8 cellular contexts compared by ENCODE assay signal in genomic region chr9:41053666-41054363, GRCh38.
A peak's percentile ranks its signal among the peaks of the same experiment; 100 is the strongest.
DNase-seq lines count a peak whose midpoint lies in the region; ATAC-seq lines count a peak whose summit lies in the region.

No MANE protein-coding gene starts in this region.

- DNase-seq in left kidney (ENCODE audit: low read depth, low spot score): peak; percentile 47

- ATAC-seq in GM18502 (IDR thresholded peaks at IDR 0.05; ENCODE audit: poor library complexity, unreplicated experiment) (peak; percentile 56), GM19025 (IDR thresholded peaks at IDR 0.05; ENCODE audit: low read depth, unreplicated experiment) (peak; percentile 82), GM21390 (IDR thresholded peaks at IDR 0.05; ENCODE audit: unreplicated experiment) (peak; percentile 76), HG02610 (IDR thresholded peaks at IDR 0.05; ENCODE audit: unreplicated experiment) (peak; percentile 46), HG02970 (IDR thresholded peaks at IDR 0.05; ENCODE audit: low FRiP score, unreplicated experiment) (peak; percentile 68), HG03175 (IDR thresholded peaks at IDR 0.05; ENCODE audit: unreplicated experiment) (peak; percentile 92), HG03575 (IDR thresholded peaks at IDR 0.05; ENCODE audit: extremely low read depth, insufficient number of reproducible peaks, low FRiP score, unreplicated experiment) (peak; percentile 70)

Comparison
In these comparisons a context has a peak if more than half of its experiments do, and no peak if none do; other contexts are left out.
1. Peak in every context shown above with its lines: DNase-seq and ATAC-seq.